ENCODE assay signal across 18 cellular contexts in genomic region chr2:128551435-128551834, GRCh38.
"Had no signal": no experiment of that assay in that cellular context is flagged by ENCODE, and none has a peak within 500 bp of the region (broad histone marks: within the 10 kb centered on the region; RNA-seq: fewer than 3 reads in every experiment).

No MANE protein-coding gene starts in this region.

- H3K9me3 Mint-ChIP-seq: T-helper 1 cell treated with Interleukin-12 subunit alpha and Interleukin-12 subunit beta and Interleukin-4 antibody, amounts not matched to agents 30 μg/mL and 1 μg/mL, for 36 hours had no signal

- H3K27ac Mint-ChIP-seq: activated CD4-positive, alpha-beta T cell treated with anti-CD3 and anti-CD28 coated beads, Interleukin-2, amount 10 ng/mL, durations not matched to agents 24 days and 14 days; activated naive CD8-positive, alpha-beta T cell treated with anti-CD3 and anti-CD28 coated beads, Interleukin-2, amount 10 ng/mL, durations not matched to agents 7 days and 5 days; T-helper 1 cell treated with Interleukin-12 subunit alpha and Interleukin-12 subunit beta and Interleukin-4 antibody, amounts not matched to agents 30 μg/mL and 1 μg/mL, for 36 hours had no signal

- ATAC-seq: activated CD4-positive, CD25-positive, alpha-beta regulatory T cell treated with anti-CD3 and anti-CD28 coated beads, Interleukin-2, amount 50 U/mL, for 24 hours had no signal

- H3K36me3 Mint-ChIP-seq: activated naive CD8-positive, alpha-beta T cell treated with anti-CD3 and anti-CD28 coated beads, Interleukin-2, amount 10 ng/mL, durations not matched to agents 7 days and 5 days had no signal

- H3K4me3 Mint-ChIP-seq: activated CD4-positive, alpha-beta T cell treated with anti-CD3 and anti-CD28 coated beads, Interleukin-2, amount 10 ng/mL, durations not matched to agents 24 days and 14 days; activated naive CD8-positive, alpha-beta T cell treated with anti-CD3 and anti-CD28 coated beads, Interleukin-2, amount 10 ng/mL, durations not matched to agents 7 days and 5 days; T-helper 1 cell treated with Interleukin-12 subunit alpha and Interleukin-12 subunit beta and Interleukin-4 antibody, amounts not matched to agents 30 μg/mL and 1 μg/mL, for 36 hours had no signal

- H3K27me3 Mint-ChIP-seq: activated CD4-positive, alpha-beta T cell treated with anti-CD3 and anti-CD28 coated beads, Interleukin-2, amount 10 ng/mL, durations not matched to agents 24 days and 14 days had no signal

- DNase-seq: activated CD4-positive, alpha-beta T cell treated with anti-CD3 and anti-CD28 coated beads, Interleukin-2, amount 10 ng/mL, durations not matched to agents 24 days and 14 days; activated CD4-positive, alpha-beta T cell treated with anti-CD3 and anti-CD28 coated beads, Interleukin-2, amount 50 U/mL, for 48 hours; activated naive CD4-positive, alpha-beta T cell treated with anti-CD3 and anti-CD28 coated beads, Interleukin-2, amount 50 U/mL, for 16 hours; activated naive CD8-positive, alpha-beta T cell treated with anti-CD3 and anti-CD28 coated beads, Interleukin-2, amount 10 ng/mL, durations not matched to agents 7 days and 5 days; activated T-cell treated with anti-CD3 and anti-CD28 coated beads, Interleukin-2, amount 50 U/mL, for 1 hour; anterior cingulate cortex; MM.1S; NCI-H1105 treated with DMSO at 0.1 percent for 48 hours; NCI-H1436 treated with DMSO at 0.1 percent for 48 hours; NCI-H187; NCI-H2081; NCI-H510A treated with DMSO at 0.1 percent for 48 hours; NCI-H69; NK-92 treated with Interleukin-12 subunit alpha and Interleukin-12 subunit beta, amount 100 ng/mL, for 24 hours; OCI-M1; SHP77 had no signal

- H3K4me1 Mint-ChIP-seq: activated CD4-positive, alpha-beta T cell treated with anti-CD3 and anti-CD28 coated beads, Interleukin-2, amount 10 ng/mL, durations not matched to agents 24 days and 14 days; activated naive CD8-positive, alpha-beta T cell treated with anti-CD3 and anti-CD28 coated beads, Interleukin-2, amount 10 ng/mL, durations not matched to agents 7 days and 5 days had no signal
